Comparison of ENCODE assay signal across 18 cellular contexts in the genomic region with DNA sequence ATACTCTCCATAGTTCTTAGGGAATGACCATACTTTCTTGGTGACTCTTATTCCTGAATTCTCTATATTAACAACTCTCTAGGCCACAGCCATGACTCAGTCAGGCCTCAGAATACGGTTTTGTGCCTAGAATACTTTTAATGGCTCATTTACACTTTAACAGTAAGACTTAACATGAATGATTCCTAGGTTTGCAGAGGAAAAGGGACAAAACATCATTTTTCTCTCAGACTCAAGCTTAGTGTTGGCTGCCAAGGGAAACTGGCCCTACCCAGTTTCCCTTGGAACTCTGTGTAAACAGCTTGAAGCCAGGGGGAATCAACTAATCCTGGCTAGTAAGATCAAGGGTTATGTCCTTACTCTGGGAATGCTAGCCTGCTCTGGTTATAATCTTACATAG.
DNase-seq lines count a peak whose midpoint lies in the region; FAIRE-seq and TF ChIP-seq lines count a peak whose summit lies in the region.
"Had no signal": no experiment of that assay in that cellular context is flagged by ENCODE, and none has a peak within 500 bp of the region (broad histone marks: within the 10 kb centered on the region; RNA-seq: fewer than 3 reads in every experiment).

No MANE protein-coding gene starts in this region.

- no peak overlapping the region for H3K27ac Mint-ChIP-seq in glutamatergic neuron (ENCODE audit: unreplicated experiment)
- H3K27ac Mint-ChIP-seq: activated naive CD4-positive, alpha-beta T cell treated with anti-CD3 and anti-CD28 coated beads, Interleukin-2, amount 50 U/mL, for 72 hours had no signal

- FAIRE-seq in GM12892 (lab: Jason Lieb, UNC) = no peak
- FAIRE-seq: RCC 7860 had no signal

- no peaks in the 10 kb centered on the region for H3K4me1 Mint-ChIP-seq in glutamatergic neuron (ENCODE audit: low read depth, unreplicated experiment)

- H3K4me3 Mint-ChIP-seq in glutamatergic neuron (ENCODE audit: unreplicated experiment) = no peak overlapping the region

- DNase-seq in ELR (ENCODE audit: low read depth) (peak; percentile 4), NT2/D1 (ENCODE audit: low read depth, low spot score) (peak; percentile 8), foreskin melanocyte (peak; percentile 38), retinal pigment epithelial cell (ENCODE audit: low read depth) (peak; percentile 16), GF-D8 (lab: John Stamatoyannopoulos, UW) (no peak), glutamatergic neuron (no peak), GM12892 (ENCODE audit: insufficient read length) (no peak)
- DNase-seq in activated T-cell treated with anti-CD3 and anti-CD28 coated beads, Interleukin-2, amount 50 U/mL, for 1 hour = no peak
- DNase-seq: activated CD4-positive, alpha-beta T cell treated with anti-CD3 and anti-CD28 coated beads, Interleukin-2, amount 50 U/mL, for 48 hours; esophagus squamous epithelium; HCEC 1CT; hypothalamus; Kasumi-1; NCI-H1105 treated with DMSO at 0.1 percent for 48 hours had no signal

- H3K4me3 ChIP-seq in NT2/D1 (ENCODE audit: insufficient read length, low read depth) (no peak overlapping the region), retinal pigment epithelial cell (ENCODE audit: low read length) (no peak overlapping the region)
- H3K4me3 ChIP-seq: breast epithelium, esophagus squamous epithelium, thoracic aorta had no signal

- no peaks in the 10 kb centered on the region for H3K9me3 Mint-ChIP-seq in glutamatergic neuron (ENCODE audit: unreplicated experiment)

- H3K36me3 ChIP-seq in NT2/D1 (ENCODE audit: insufficient read depth, insufficient read length, low read length) = no peaks in the 10 kb centered on the region
- H3K36me3 ChIP-seq: breast epithelium, esophagus squamous epithelium, thoracic aorta had no signal

- H3K36me3 Mint-ChIP-seq in glutamatergic neuron (ENCODE audit: unreplicated experiment) = no peaks in the 10 kb centered on the region
- H3K36me3 Mint-ChIP-seq: activated naive CD4-positive, alpha-beta T cell treated with anti-CD3 and anti-CD28 coated beads, Interleukin-2, amount 50 U/mL, for 72 hours had no signal

- H3K4me1 ChIP-seq in NT2/D1 (ENCODE audit: insufficient read depth, insufficient read length) = no peaks in the 10 kb centered on the region
- H3K4me1 ChIP-seq: breast epithelium, esophagus squamous epithelium had no signal

- H3K9ac ChIP-seq in NT2/D1 (ENCODE audit: insufficient read length, low read depth) = no peak overlapping the region

- no peaks in the 10 kb centered on the region for H3K27me3 Mint-ChIP-seq in glutamatergic neuron (ENCODE audit: unreplicated experiment)

- H3K9me3 ChIP-seq in NT2/D1 (ENCODE audit: insufficient read depth, low read length) = no peaks in the 10 kb centered on the region
- H3K9me3 ChIP-seq: breast epithelium, esophagus squamous epithelium, thoracic aorta had no signal

- no peaks in the 10 kb centered on the region for H3K27me3 ChIP-seq in NT2/D1 (ENCODE audit: insufficient read depth, insufficient read length)
- H3K27me3 ChIP-seq: breast epithelium, esophagus squamous epithelium had no signal

- no peak for TF ChIP-seq CTCF in retinal pigment epithelial cell (conservative IDR thresholded peaks at IDR 0.05; ENCODE audit: low read depth, low read length)
- no peak for TF ChIP-seq CTCF in glutamatergic neuron (IDR thresholded peaks at IDR 0.05; ENCODE audit: partially characterized antibody, unreplicated experiment)

- TF ChIP-seq POLR2A in GM12892 (IDR thresholded peaks at IDR 0.05; ENCODE audit: low read depth, low read length) = no peak

Comparison
In these comparisons a context has a peak if more than half of its experiments do, and no peak if none do; other contexts are left out.
1. DNase-seq: peak in ELR (single experiment), NT2/D1 (single experiment), foreskin melanocyte (single experiment) and retinal pigment epithelial cell (single experiment); none in GF-D8 (single experiment), glutamatergic neuron (single experiment), activated T-cell treated with anti-CD3 and anti-CD28 coated beads, Interleukin-2, amount 50 U/mL, for 1 hour (single experiment) and GM12892 (single experiment).